Comparison of ENCODE assay signal across 19 cellular contexts in the genomic region with DNA sequence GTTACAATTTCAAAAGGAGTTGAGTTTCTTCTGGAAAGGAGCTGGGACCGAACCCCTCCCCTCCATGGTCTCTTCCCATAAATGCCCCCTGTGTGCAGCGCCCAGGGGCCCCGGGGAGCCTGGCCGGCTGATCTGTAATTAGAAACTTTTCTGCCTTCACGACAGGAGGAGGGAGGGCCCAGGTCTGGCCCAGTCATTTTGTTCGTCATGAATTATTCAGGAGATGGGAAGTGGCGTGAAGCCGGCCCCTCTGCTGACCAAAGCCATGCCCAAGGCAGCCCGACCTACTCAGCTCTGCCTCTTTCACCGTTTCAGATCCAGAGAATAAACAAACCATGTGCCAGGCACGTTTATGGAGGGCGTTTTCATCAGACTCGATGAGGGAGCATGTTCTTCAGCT. TPM values are rescaled to one million over a fixed set of nuclear protein-coding genes. Genes with fewer than 3 reads are reported as not detected.
DNase-seq lines count a peak whose midpoint lies in the region; ATAC-seq, FAIRE-seq and TF ChIP-seq lines count a peak whose summit lies in the region.
"Had no signal": no experiment of that assay in that cellular context is flagged by ENCODE, and none has a peak within 500 bp of the region (broad histone marks: within the 10 kb centered on the region; RNA-seq: fewer than 3 reads in every experiment).

No MANE protein-coding gene starts in this region.

- H3K9ac ChIP-seq in astrocyte (ENCODE audit: low read length): no peak overlapping the region

- intact Hi-C loops in gastrocnemius medialis (cut with DNase I; ENCODE audit: low total_unique reads): no loop called here

- H4K20me1 ChIP-seq in astrocyte (ENCODE audit: insufficient read depth, low read length): no peaks in the 10 kb centered on the region

- no peaks in the 10 kb centered on the region for H3K4me1 Mint-ChIP-seq in astrocyte (ENCODE audit: low read depth, unreplicated experiment)
- peaks cover 0 to 2% of the 10 kb centered on the region in 2 donors for H3K4me1 Mint-ChIP-seq in immature natural killer cell
- H3K4me1 Mint-ChIP-seq: activated B cell treated with CpG ODN at 0.5 μM for 24 hours had no signal

- H3K27ac Mint-ChIP-seq in astrocyte (ENCODE audit: unreplicated experiment) (no peak overlapping the region), immature natural killer cell (no peak overlapping the region)
- H3K27ac Mint-ChIP-seq: activated B cell treated with CpG ODN at 0.5 μM for 24 hours; activated naive CD4-positive, alpha-beta T cell treated with anti-CD3 and anti-CD28 coated beads, Interleukin-2, amount 50 U/mL, for 72 hours; natural killer cell treated with Interleukin-12 subunit alpha and Interleukin-12 subunit beta and Interleukin-15 and Interleukin-18, amount 100 ng/mL, for 72 hours had no signal

- no peaks in the 10 kb centered on the region for H3K9me3 Mint-ChIP-seq in astrocyte (ENCODE audit: unreplicated experiment)
- H3K9me3 Mint-ChIP-seq in immature natural killer cell: no peaks in the 10 kb centered on the region
- H3K9me3 Mint-ChIP-seq: activated B cell treated with CpG ODN at 0.5 μM for 24 hours; activated naive CD4-positive, alpha-beta T cell treated with anti-CD3 and anti-CD28 coated beads, Interleukin-2, amount 50 U/mL, for 72 hours; natural killer cell treated with Interleukin-12 subunit alpha and Interleukin-12 subunit beta and Interleukin-15 and Interleukin-18, amount 100 ng/mL, for 72 hours had no signal

- no peaks in the 10 kb centered on the region for H3K9me3 ChIP-seq in astrocyte (ENCODE audit: insufficient read depth, low read depth, low read length)
- no peaks in the 10 kb centered on the region for H3K9me3 ChIP-seq in gastrocnemius medialis
- H3K9me3 ChIP-seq: heart left ventricle, left lung had no signal

- H3K36me3 ChIP-seq in astrocyte (ENCODE audit: insufficient read depth, low read length) (no peaks in the 10 kb centered on the region), gastrocnemius medialis (no peaks in the 10 kb centered on the region)
- H3K36me3 ChIP-seq: heart left ventricle, left lung had no signal

- no peaks in the 10 kb centered on the region for H3K79me2 ChIP-seq in astrocyte (ENCODE audit: insufficient read depth, low read length)

- H3K4me3 Mint-ChIP-seq in astrocyte (ENCODE audit: unreplicated experiment) (no peak overlapping the region), immature natural killer cell (no peak overlapping the region)
- H3K4me3 Mint-ChIP-seq: activated B cell treated with CpG ODN at 0.5 μM for 24 hours; natural killer cell treated with Interleukin-12 subunit alpha and Interleukin-12 subunit beta and Interleukin-15 and Interleukin-18, amount 100 ng/mL, for 72 hours had no signal

- in situ Hi-C loops in gastrocnemius medialis (cut with MboI; ENCODE audit: low sequenced_read_pairs in 4 of 4): no loop called here

- H3K36me3 Mint-ChIP-seq in astrocyte (ENCODE audit: low read depth, unreplicated experiment) (no peaks in the 10 kb centered on the region), immature natural killer cell (no peaks in the 10 kb centered on the region)
- H3K36me3 Mint-ChIP-seq: activated naive CD4-positive, alpha-beta T cell treated with anti-CD3 and anti-CD28 coated beads, Interleukin-2, amount 50 U/mL, for 72 hours; natural killer cell treated with Interleukin-12 subunit alpha and Interleukin-12 subunit beta and Interleukin-15 and Interleukin-18, amount 100 ng/mL, for 72 hours had no signal

- H3K4me3 ChIP-seq in astrocyte (ENCODE audit: insufficient read depth, low read depth, low read length): no peak overlapping the region
- no peak overlapping the region for H3K4me3 ChIP-seq in gastrocnemius medialis
- H3K4me3 ChIP-seq: heart left ventricle, left lung had no signal

- TF ChIP-seq CTCF in astrocyte (IDR thresholded peaks at IDR 0.05; ENCODE audit: insufficient read depth, low read depth, low read length) (no peak), gastrocnemius medialis (IDR thresholded peaks at IDR 0.05 in 4 of 5, conservative IDR thresholded peaks at IDR 0.05 in 1 of 5) (no peak)

- H3K27ac ChIP-seq in astrocyte (ENCODE audit: low read depth, low read length) (no peak overlapping the region), gastrocnemius medialis (no peak overlapping the region)
- H3K27ac ChIP-seq: heart left ventricle, left lung had no signal

- H3K4me2 ChIP-seq in astrocyte (ENCODE audit: low read length): peak overlapping the region; percentile 31

- H3K4me1 ChIP-seq in astrocyte (ENCODE audit: insufficient read depth, low read length): no peaks in the 10 kb centered on the region
- H3K4me1 ChIP-seq in gastrocnemius medialis: no peaks in the 10 kb centered on the region
- H3K4me1 ChIP-seq: heart left ventricle, left lung had no signal

- H2AFZ ChIP-seq in astrocyte (ENCODE audit: low read depth, low read length): peak overlapping the region; percentile 70

- H3K27me3 Mint-ChIP-seq in astrocyte (ENCODE audit: low read depth, unreplicated experiment) (peaks cover 14% of the 10 kb centered on the region), immature natural killer cell (ENCODE audit: low read depth in 3 of 3) (peaks cover 2 to 6% (median 3%) of the 10 kb centered on the region in 3 donors)

- peak; percentile 12 for DNase-seq in DMS153 (lab: John Stamatoyannopoulos, UW)
- DNase-seq in DMS153 treated with DMSO at 0.1 percent for 48 hours (lab: John Stamatoyannopoulos, UW; ENCODE audit: unreplicated experiment): no peak
- peak; percentile 18 for DNase-seq in astrocyte (ENCODE audit: low read depth)
- DNase-seq in iPS-NIHi7 (ENCODE audit: extremely low spot score): peak; percentile 68
- DNase-seq in putamen (ENCODE audit: low spot score): peak; percentile 9
- no peak for DNase-seq in activated T-cell treated with anti-CD3 and anti-CD28 coated beads, Interleukin-2, amount 50 U/mL, for 48 hours
- no peak for DNase-seq in gastrocnemius medialis
- no peak for DNase-seq in immature natural killer cell
- DNase-seq: 8988T; activated B cell treated with CpG ODN at 0.5 μM for 24 hours; activated CD8-positive, alpha-beta memory T cell treated with anti-CD3 and anti-CD28 coated beads, Interleukin-2, amount 50 U/mL, for 4 hours; GDM1; heart left ventricle; left lung; stimulated activated naive CD4-positive, alpha-beta T cell treated with Interleukin-2 at 50 U/mL for 16 hours had no signal

- TF ChIP-seq POLR2A in gastrocnemius medialis (IDR thresholded peaks at IDR 0.05): no peak

- H3K27me3 ChIP-seq in astrocyte (ENCODE audit: insufficient read depth, low read length) (no peaks in the 10 kb centered on the region), gastrocnemius medialis (peaks cover 5 to 16% (median 6%) of the 10 kb centered on the region in 3 donors)

- no peak for FAIRE-seq in astrocyte (lab: Jason Lieb, UNC)
- FAIRE-seq: urothelium cell line had no signal

- no peak for ATAC-seq in gastrocnemius medialis
- ATAC-seq: activated naive CD4-positive, alpha-beta T cell treated with anti-CD3 and anti-CD28 coated beads, Interleukin-2, amount 50 U/mL, for 72 hours; left lung; natural killer cell treated with Interleukin-12 subunit alpha and Interleukin-12 subunit beta and Interleukin-15 and Interleukin-18, amount 100 ng/mL, for 72 hours had no signal

RNA-seq across cellular contexts. Expression of gene MSI1, which starts 33.3 kb away (rescaled TPM):
- total RNA-seq in astrocyte (16.0 and 16.4 TPM in 2 replicates), gastrocnemius medialis (under 1 TPM in 1 of 4 donors, not detected in 3; 0.16 TPM)
- not detected for polyA plus RNA-seq in immature natural killer cell
- total RNA-seq: activated B cell treated with CpG ODN at 0.5 μM for 24 hours; natural killer cell treated with Interleukin-12 subunit alpha and Interleukin-12 subunit beta and Interleukin-15 and Interleukin-18, amount 100 ng/mL, for 72 hours; OCI-LY7 had no signal

RNA-seq across cellular contexts. Expression of gene COX6A1, which starts 35.7 kb away (rescaled TPM):
- total RNA-seq in astrocyte (388 and 394 TPM in 2 replicates), gastrocnemius medialis (10 to 100 TPM; 46.9 to 90.8 (median 74.3) TPM)
- 1,000 to 10,000 TPM in 2 of 3 donors, 100 to 1,000 TPM in 1; 859 to 1,309 (median 1,192) TPM for polyA plus RNA-seq in immature natural killer cell

RNA-seq across cellular contexts. Expression of gene TRIAP1, which starts 44.0 kb away (rescaled TPM):
- 43.6 and 54.0 TPM in 2 replicates for total RNA-seq in astrocyte
- total RNA-seq in gastrocnemius medialis: 10 to 100 TPM; 14.4 to 33.7 (median 28.0) TPM
- polyA plus RNA-seq in immature natural killer cell: 10 to 100 TPM; 66.4 to 76.8 (median 69.2) TPM

RNA-seq across cellular contexts. Expression of gene GATC, which starts 44.0 kb away (rescaled TPM):
- total RNA-seq in astrocyte (17.8 and 28.8 TPM in 2 replicates), gastrocnemius medialis (10 to 100 TPM; 14.5 to 20.7 (median 18.4) TPM)
- polyA plus RNA-seq in immature natural killer cell: 10 to 100 TPM in 2 of 3 donors, 1 to 10 TPM in 1; 8.3 to 26.7 (median 23.3) TPM

Comparison
In these comparisons a context has a peak if more than half of its experiments do, and no peak if none do; other contexts are left out.
1. DNase-seq: peak in DMS153 (single experiment), astrocyte (single experiment), iPS-NIHi7 (single experiment) and putamen (single experiment); none in DMS153 treated with DMSO at 0.1 percent for 48 hours (single experiment), activated T-cell treated with anti-CD3 and anti-CD28 coated beads, Interleukin-2, amount 50 U/mL, for 48 hours (0 of 2), gastrocnemius medialis (0 of 2) and immature natural killer cell (0 of 3).
2. RNA of gene MSI1, which starts 33.3 kb away (total RNA-seq): 16.0 to 16.4 TPM in astrocyte; 0.16 TPM in gastrocnemius medialis; every median in the first group is over 10 times any median in the second.